In genomic region chr14:68747366-68747765, GRCh38 we compare ENCODE assay signal across 13 cellular contexts.
"Had no signal": no experiment of that assay in that cellular context is flagged by ENCODE, and none has a peak within 500 bp of the region (broad histone marks: within the 10 kb centered on the region; RNA-seq: fewer than 3 reads in every experiment).

No MANE protein-coding gene starts in this region.

- H3K4me1 ChIP-seq: ascending aorta had no signal

- H3K4me3 ChIP-seq: ascending aorta, esophagus muscularis mucosa, sigmoid colon, spleen had no signal

- H3K9me3 Mint-ChIP-seq: T-cell had no signal

- H3K9me3 ChIP-seq: ascending aorta, esophagus muscularis mucosa, sigmoid colon, spleen had no signal

- H3K4me3 Mint-ChIP-seq: T-cell had no signal

- H3K36me3 ChIP-seq: ascending aorta, esophagus muscularis mucosa, sigmoid colon, spleen had no signal

- H3K36me3 Mint-ChIP-seq: T-cell had no signal

- H3K27me3 Mint-ChIP-seq: T-cell had no signal

- DNase-seq: activated CD4-positive, alpha-beta T cell treated with anti-CD3 and anti-CD28 coated beads, Interleukin-2, amount 50 U/mL, for 4 hours; activated CD4-positive, CD25-positive, alpha-beta regulatory T cell treated with anti-CD3 and anti-CD28 coated beads, Interleukin-2, amount 50 U/mL, for 72 hours; activated naive CD4-positive, alpha-beta T cell; activated T-cell treated with anti-CD3 and anti-CD28 coated beads for 4 hours; hypothalamus; kidney glomerular epithelial cell; mesendoderm; sigmoid colon; spleen; T-cell; T1000 had no signal

- ATAC-seq: T-cell had no signal

- H3K27me3 ChIP-seq: ascending aorta, esophagus muscularis mucosa, sigmoid colon had no signal

- H3K27ac ChIP-seq: ascending aorta, esophagus muscularis mucosa had no signal
